9 cellular contexts compared by ENCODE assay signal in the genomic region with DNA sequence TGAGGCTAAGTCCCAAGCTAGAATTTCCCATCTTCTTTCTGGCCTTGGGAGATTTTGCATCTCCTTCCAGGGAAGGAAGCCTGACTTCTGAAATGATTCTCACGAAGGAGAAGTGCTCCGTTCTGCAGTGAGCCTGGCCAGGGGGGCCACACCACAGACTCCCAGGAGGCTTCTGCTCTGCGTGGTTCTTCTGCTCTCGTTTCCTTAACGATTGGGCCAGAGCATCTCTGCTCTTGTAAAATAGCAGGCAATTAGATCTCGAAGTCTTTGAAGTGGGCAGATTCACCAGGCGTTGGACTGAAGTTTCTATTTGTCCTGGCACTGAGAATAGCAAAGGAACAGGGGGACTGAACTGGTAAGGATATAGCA. TPM values are rescaled to one million over a fixed set of nuclear protein-coding genes. Genes with fewer than 3 reads are reported as not detected.
DNase-seq lines count a peak whose midpoint lies in the region; ATAC-seq, FAIRE-seq and TF ChIP-seq lines count a peak whose summit lies in the region.
"Had no signal": no experiment of that assay in that cellular context is flagged by ENCODE, and none has a peak within 500 bp of the region (broad histone marks: within the 10 kb centered on the region; RNA-seq: fewer than 3 reads in every experiment).

No MANE protein-coding gene starts in this region.

- H3K27me3 ChIP-seq in CD4-positive, CD25-positive, alpha-beta regulatory T cell (ENCODE audit: control insufficient read depth, insufficient read depth, low read length), result no peaks in the 10 kb centered on the region

- H3K4me1 ChIP-seq in CD4-positive, CD25-positive, alpha-beta regulatory T cell (ENCODE audit: control insufficient read depth, insufficient read depth, low read length, poor library complexity, severe bottlenecking), result peaks cover 41% of the 10 kb centered on the region

- peaks cover 0 to 14% (median 5%) of the 10 kb centered on the region in 7 donors for H3K9me3 Mint-ChIP-seq in CD4-positive, CD25-positive, alpha-beta regulatory T cell
- H3K9me3 Mint-ChIP-seq in type B pancreatic cell, result no peaks in the 10 kb centered on the region

- no peak for TF ChIP-seq CTCF in type B pancreatic cell (conservative IDR thresholded peaks at IDR 0.05)

- H3K4me1 Mint-ChIP-seq in CD4-positive, CD25-positive, alpha-beta regulatory T cell, result peaks cover 27 to 63% (median 43%) of the 10 kb centered on the region in 4 donors
- peaks cover 8% of the 10 kb centered on the region for H3K4me1 Mint-ChIP-seq in type B pancreatic cell (ENCODE audit: unreplicated experiment)

- peak overlapping the region; percentile 77 to 94 (median 91) for H3K4me3 Mint-ChIP-seq in CD4-positive, CD25-positive, alpha-beta regulatory T cell
- H3K4me3 Mint-ChIP-seq in type B pancreatic cell, result peak overlapping the region; percentile 20

- peak overlapping the region; percentile 67 for H3K4me3 ChIP-seq in CD4-positive, CD25-positive, alpha-beta regulatory T cell (ENCODE audit: low read depth, low read length)

- no peaks in the 10 kb centered on the region for H3K36me3 ChIP-seq in CD4-positive, CD25-positive, alpha-beta regulatory T cell (ENCODE audit: control insufficient read depth, insufficient read depth, low read length)
- no peaks in the 10 kb centered on the region for H3K36me3 ChIP-seq in KOPT-K1 (ENCODE audit: insufficient read depth, low read length)

- H3K36me3 Mint-ChIP-seq in CD4-positive, CD25-positive, alpha-beta regulatory T cell, result no peaks in the 10 kb centered on the region
- no peaks in the 10 kb centered on the region for H3K36me3 Mint-ChIP-seq in type B pancreatic cell

- no peak for FAIRE-seq in H54 (lab: Jason Lieb, UNC)

- DNase-seq in CD4-positive, CD25-positive, alpha-beta regulatory T cell, result peak in 1 of 3 donors; percentile 26
- DNase-seq in fibroblast of gingiva (ENCODE audit: low read depth) (peak; percentile 57), type B pancreatic cell (ENCODE audit: extremely low spot score, unreplicated experiment) (no peak), NCI-H1417 (lab: John Stamatoyannopoulos, UW) (no peak), NCI-H2029 (lab: John Stamatoyannopoulos, UW) (no peak), H54 (ENCODE audit: insufficient read length, low spot score) (no peak)

- no peaks in the 10 kb centered on the region for H3K27me3 Mint-ChIP-seq in CD4-positive, CD25-positive, alpha-beta regulatory T cell
- no peaks in the 10 kb centered on the region for H3K27me3 Mint-ChIP-seq in type B pancreatic cell

- H3K27ac ChIP-seq in CD4-positive, CD25-positive, alpha-beta regulatory T cell (ENCODE audit: insufficient read depth, low read length, poor library complexity, severe bottlenecking), result peak overlapping the region; percentile 89
- peak overlapping the region; percentile 81 for H3K27ac ChIP-seq in KOPT-K1 (ENCODE audit: low read depth, low read length, poor library complexity, severe bottlenecking)
- H3K27ac ChIP-seq: parathyroid adenoma had no signal

- no peak for TF ChIP-seq POLR2A in H54 (IDR thresholded peaks at IDR 0.05; ENCODE audit: low read depth, low read length)

- peak; percentile 13 to 32 for ATAC-seq in CD4-positive, CD25-positive, alpha-beta regulatory T cell (ENCODE audit: low read depth in 2 of 2)
- ATAC-seq in GM19463 (IDR thresholded peaks at IDR 0.05; ENCODE audit: unreplicated experiment), result peak; percentile 49

- H3K9me3 ChIP-seq in CD4-positive, CD25-positive, alpha-beta regulatory T cell (ENCODE audit: control insufficient read depth in 2 of 2, low read length in 2 of 2), result peaks cover 14 to 16% of the 10 kb centered on the region in 2 experiments
- peaks cover 18% of the 10 kb centered on the region for H3K9me3 ChIP-seq in KOPT-K1 (ENCODE audit: insufficient read depth, low read length, poor library complexity, severe bottlenecking)

- H3K27ac Mint-ChIP-seq in CD4-positive, CD25-positive, alpha-beta regulatory T cell, result peak overlapping the region; percentile 96 to 99 (median 97)
- no peak overlapping the region for H3K27ac Mint-ChIP-seq in type B pancreatic cell

RNA-seq across cellular contexts. Expression of a gene that starts 6.7 kb away (rescaled TPM):
- total RNA-seq in CD4-positive, CD25-positive, alpha-beta regulatory T cell, result 50.7 TPM
- polyA plus RNA-seq in CD4-positive, CD25-positive, alpha-beta regulatory T cell, result 100 to 1,000 TPM in 3 of 4 donors, 10 to 100 TPM in 1; 86.8 to 119 (median 109) TPM
- 2.2 and 2.6 TPM in 2 replicates for total RNA-seq in type B pancreatic cell (ENCODE audit: low replicate concordance)

Comparison
In these comparisons a context has a peak if more than half of its experiments do, and no peak if none do; other contexts are left out.
1. RNA of a gene that starts 6.7 kb away (total RNA-seq): 50.7 TPM in CD4-positive, CD25-positive, alpha-beta regulatory T cell (single experiment); 2.2 to 2.6 TPM in type B pancreatic cell; every median in the first group is over 10 times any median in the second.